Comparison of ENCODE assay signal across 23 cellular contexts in genomic region chr1:150720703-150721102, GRCh38. TPM values are rescaled to one million over a fixed set of nuclear protein-coding genes. Genes with fewer than 3 reads are reported as not detected.
"Had no signal": no experiment of that assay in that cellular context is flagged by ENCODE, and none has a peak within 500 bp of the region (broad histone marks: within the 10 kb centered on the region; RNA-seq: fewer than 3 reads in every experiment).

Gene HORMAD1, minus strand, starts transcription at chr1:150720895. Its CDS starts 1,390 bp downstream, at chr1:150719505.

- H3K36me3 ChIP-seq: right lobe of liver, transverse colon, upper lobe of right lung, uterus had no signal

- H3K9ac ChIP-seq: parathyroid adenoma had no signal

- H2AFZ ChIP-seq: parathyroid adenoma had no signal

- H3K4me3 Mint-ChIP-seq: memory B cell; natural killer cell treated with Interleukin-12 subunit alpha and Interleukin-12 subunit beta and Interleukin-15 and Interleukin-18, amount 100 ng/mL, for 72 hours; neural crest cell had no signal

- H3K36me3 Mint-ChIP-seq: natural killer cell treated with Interleukin-12 subunit alpha and Interleukin-12 subunit beta and Interleukin-15 and Interleukin-18, amount 100 ng/mL, for 72 hours had no signal

- H3K27me3 Mint-ChIP-seq: memory B cell; natural killer cell treated with Interleukin-12 subunit alpha and Interleukin-12 subunit beta and Interleukin-15 and Interleukin-18, amount 100 ng/mL, for 72 hours; progenitor cell of endocrine pancreas had no signal

- ATAC-seq: left lobe of liver; natural killer cell treated with Interleukin-12 subunit alpha and Interleukin-12 subunit beta and Interleukin-15 and Interleukin-18, amount 100 ng/mL, for 72 hours; right lobe of liver; upper lobe of right lung had no signal

- H3K4me1 ChIP-seq: parathyroid adenoma, right lobe of liver, upper lobe of right lung, uterus had no signal

- H3K27me3 ChIP-seq: dorsolateral prefrontal cortex, right lobe of liver, transverse colon, upper lobe of right lung, uterus had no signal

- H3K4me1 Mint-ChIP-seq: memory B cell, neural crest cell had no signal

- DNase-seq: dorsolateral prefrontal cortex; effector CD4-positive, alpha-beta T cell; foreskin melanocyte; kidney; right lobe of liver; stimulated activated CD4-positive, alpha-beta T cell treated with anti-CD3 and anti-CD28 coated beads, Interleukin-12 subunit alpha, Interleukin-12 subunit beta, amount 100 ng/mL, for 4 hours; stimulated activated CD4-positive, alpha-beta T cell treated with anti-CD3 and anti-CD28 coated beads, Interleukin-1b, Interleukin-23, amount 100 ng/mL, for 48 hours; stimulated activated CD4-positive, alpha-beta T cell treated with anti-CD3 and anti-CD28 coated beads, Interleukin-4, amount 100 ng/mL, for 1 hour; stimulated activated CD8-positive, alpha-beta memory T cell treated with anti-CD3 and anti-CD28 coated beads, Interleukin-4, amount 100 ng/mL, for 48 hours; stimulated activated naive CD4-positive, alpha-beta T cell treated with Interleukin-2 at 50 U/mL for 16 hours; substantia nigra; transverse colon; upper lobe of right lung; uterus had no signal

- H3K4me2 ChIP-seq: smooth muscle cell had no signal

- H3K27ac ChIP-seq: dorsolateral prefrontal cortex, parathyroid adenoma, right lobe of liver, transverse colon, upper lobe of right lung, uterus had no signal

- H3K9me3 ChIP-seq: right lobe of liver, transverse colon, upper lobe of right lung, uterus had no signal

- H3K79me2 ChIP-seq: parathyroid adenoma had no signal

- H3K4me3 ChIP-seq: dorsolateral prefrontal cortex, lung, right lobe of liver, smooth muscle cell, transverse colon, upper lobe of right lung, uterus had no signal

- H3K27ac Mint-ChIP-seq: memory B cell; natural killer cell treated with Interleukin-12 subunit alpha and Interleukin-12 subunit beta and Interleukin-15 and Interleukin-18, amount 100 ng/mL, for 72 hours; progenitor cell of endocrine pancreas had no signal

- H3K9me3 Mint-ChIP-seq: memory B cell; natural killer cell treated with Interleukin-12 subunit alpha and Interleukin-12 subunit beta and Interleukin-15 and Interleukin-18, amount 100 ng/mL, for 72 hours had no signal

RNA-seq across cellular contexts. Expression of gene HORMAD1, which starts in this region (rescaled TPM):
- total RNA-seq: cerebellum, neural crest cell, progenitor cell of endocrine pancreas, smooth muscle cell had no signal
- polyA plus RNA-seq: smooth muscle cell had no signal
